In genomic region chr20:38337561-38338140, GRCh38 we compare ENCODE assay signal across 1 cellular context.
TF ChIP-seq lines count a peak whose summit lies in the region.

No MANE protein-coding gene starts in this region.

TF ChIP-seq in HepG2, 621 proteins besides CTCF, POLR2A, EP300 and RAD21 (continues in another document):
- TF ChIP-seq ZNF142 (CRISPR knock-in tag; IDR thresholded peaks at IDR 0.05) (no peak), FOXA1 (IDR thresholded peaks at IDR 0.05) (no peak), FOXA1 (CRISPR knock-in tag; IDR thresholded peaks at IDR 0.05) (peak; percentile 39; the same call in 1 of the 2 replicates), ZNF280D (CRISPR knock-in tag; IDR thresholded peaks at IDR 0.05) (peak; percentile 96), ZNF788 (CRISPR knock-in tag; IDR thresholded peaks at IDR 0.05; ENCODE audit: borderline replicate concordance) (peak; percentile 49; the same call in 1 of the 2 replicates), ZMAT5 (CRISPR knock-in tag; IDR thresholded peaks at IDR 0.05; ENCODE audit: borderline replicate concordance, low read depth) (no peak), ETV5 (CRISPR knock-in tag; IDR thresholded peaks at IDR 0.05; ENCODE audit: borderline replicate concordance) (0 out of 2 replicates have a peak, but pooled peaks have one; percentile 16), IRF2 (CRISPR knock-in tag; IDR thresholded peaks at IDR 0.05) (no peak), TEAD3 (CRISPR knock-in tag; optimal IDR thresholded peaks at IDR 0.05; ENCODE audit: borderline replicate concordance) (peak; percentile 42), MEIS1 (CRISPR knock-in tag; IDR thresholded peaks at IDR 0.05; ENCODE audit: borderline replicate concordance) (no peak), CBX5 (CRISPR knock-in tag; IDR thresholded peaks at IDR 0.05; ENCODE audit: borderline replicate concordance) (peak; percentile 93), MIER2 (CRISPR knock-in tag; IDR thresholded peaks at IDR 0.05) (peak; percentile 52; the same call in 1 of the 2 replicates), POGZ (CRISPR knock-in tag; IDR thresholded peaks at IDR 0.05) (0 out of 2 replicates have a peak, but pooled peaks have one; percentile 27), RFXAP (CRISPR knock-in tag; IDR thresholded peaks at IDR 0.05; ENCODE audit: borderline replicate concordance) (0 out of 2 replicates have a peak, but pooled peaks have one; percentile 22), ZNF121 (CRISPR knock-in tag; IDR thresholded peaks at IDR 0.05) (peak; percentile 96), SETDB1 (CRISPR knock-in tag; IDR thresholded peaks at IDR 0.05; ENCODE audit: borderline replicate concordance) (peak; percentile 99), PCBP1 (IDR thresholded peaks at IDR 0.05; ENCODE audit: borderline replicate concordance, low read depth, low read length) (no peak), ZNF605 (CRISPR knock-in tag; IDR thresholded peaks at IDR 0.05) (0 out of 2 replicates have a peak, but pooled peaks have one; percentile 21), SP1 (IDR thresholded peaks at IDR 0.05) (no peak), SP1 (CRISPR knock-in tag; IDR thresholded peaks at IDR 0.05) (peak; percentile 65; the same call in 1 of the 2 replicates), ZMYM2 (CRISPR knock-in tag; IDR thresholded peaks at IDR 0.05) (peak; percentile 74; the same call in 1 of the 2 replicates), MYC (CRISPR knock-in tag; IDR thresholded peaks at IDR 0.05; ENCODE audit: borderline replicate concordance) (peak; percentile 51), HOXA3 (CRISPR knock-in tag; IDR thresholded peaks at IDR 0.05) (0 out of 2 replicates have a peak, but pooled peaks have one; percentile 43), ZMYM3 (CRISPR knock-in tag; IDR thresholded peaks at IDR 0.05) (0 out of 2 replicates have a peak, but pooled peaks have one; percentile 44), ZNF83 (CRISPR knock-in tag; IDR thresholded peaks at IDR 0.05; ENCODE audit: borderline replicate concordance) (no peak), NONO (IDR thresholded peaks at IDR 0.05) (no peak), NONO (CRISPR knock-in tag; conservative IDR thresholded peaks at IDR 0.05) (peak; percentile 57; the same call in 1 of the 2 replicates), ZMYM4 (CRISPR knock-in tag; IDR thresholded peaks at IDR 0.05) (peak; percentile 15; the same call in 1 of the 2 replicates), STAG1 (CRISPR knock-in tag; IDR thresholded peaks at IDR 0.05) (peak; percentile 90), SIN3B (IDR thresholded peaks at IDR 0.05; ENCODE audit: low read length) (peak; percentile 58; the same call in 1 of the 2 replicates), SALL1 (CRISPR knock-in tag; IDR thresholded peaks at IDR 0.05) (peak; percentile 42; the same call in 1 of the 2 replicates), IKZF1 (IDR thresholded peaks at IDR 0.05) (no peak)
- TF ChIP-seq, protein P1, sequence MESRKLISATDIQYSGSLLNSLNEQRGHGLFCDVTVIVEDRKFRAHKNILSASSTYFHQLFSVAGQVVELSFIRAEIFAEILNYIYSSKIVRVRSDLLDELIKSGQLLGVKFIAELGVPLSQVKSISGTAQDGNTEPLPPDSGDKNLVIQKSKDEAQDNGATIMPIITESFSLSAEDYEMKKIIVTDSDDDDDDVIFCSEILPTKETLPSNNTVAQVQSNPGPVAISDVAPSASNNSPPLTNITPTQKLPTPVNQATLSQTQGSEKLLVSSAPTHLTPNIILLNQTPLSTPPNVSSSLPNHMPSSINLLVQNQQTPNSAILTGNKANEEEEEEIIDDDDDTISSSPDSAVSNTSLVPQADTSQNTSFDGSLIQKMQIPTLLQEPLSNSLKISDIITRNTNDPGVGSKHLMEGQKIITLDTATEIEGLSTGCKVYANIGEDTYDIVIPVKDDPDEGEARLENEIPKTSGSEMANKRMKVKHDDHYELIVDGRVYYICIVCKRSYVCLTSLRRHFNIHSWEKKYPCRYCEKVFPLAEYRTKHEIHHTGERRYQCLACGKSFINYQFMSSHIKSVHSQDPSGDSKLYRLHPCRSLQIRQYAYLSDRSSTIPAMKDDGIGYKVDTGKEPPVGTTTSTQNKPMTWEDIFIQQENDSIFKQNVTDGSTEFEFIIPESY (CRISPR knock-in tag; IDR thresholded peaks at IDR 0.05) = 0 out of 2 replicates have a peak, but pooled peaks have one; percentile 21
- TF ChIP-seq, protein P2, sequence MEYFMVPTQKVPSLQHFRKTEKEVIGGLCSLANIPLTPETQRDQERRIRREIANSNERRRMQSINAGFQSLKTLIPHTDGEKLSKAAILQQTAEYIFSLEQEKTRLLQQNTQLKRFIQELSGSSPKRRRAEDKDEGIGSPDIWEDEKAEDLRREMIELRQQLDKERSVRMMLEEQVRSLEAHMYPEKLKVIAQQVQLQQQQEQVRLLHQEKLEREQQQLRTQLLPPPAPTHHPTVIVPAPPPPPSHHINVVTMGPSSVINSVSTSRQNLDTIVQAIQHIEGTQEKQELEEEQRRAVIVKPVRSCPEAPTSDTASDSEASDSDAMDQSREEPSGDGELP (IDR thresholded peaks at IDR 0.05; ENCODE audit: borderline replicate concordance, low read depth) = peak; percentile 63; the same call in 1 of the 2 replicates
- TF ChIP-seq, protein P3, sequence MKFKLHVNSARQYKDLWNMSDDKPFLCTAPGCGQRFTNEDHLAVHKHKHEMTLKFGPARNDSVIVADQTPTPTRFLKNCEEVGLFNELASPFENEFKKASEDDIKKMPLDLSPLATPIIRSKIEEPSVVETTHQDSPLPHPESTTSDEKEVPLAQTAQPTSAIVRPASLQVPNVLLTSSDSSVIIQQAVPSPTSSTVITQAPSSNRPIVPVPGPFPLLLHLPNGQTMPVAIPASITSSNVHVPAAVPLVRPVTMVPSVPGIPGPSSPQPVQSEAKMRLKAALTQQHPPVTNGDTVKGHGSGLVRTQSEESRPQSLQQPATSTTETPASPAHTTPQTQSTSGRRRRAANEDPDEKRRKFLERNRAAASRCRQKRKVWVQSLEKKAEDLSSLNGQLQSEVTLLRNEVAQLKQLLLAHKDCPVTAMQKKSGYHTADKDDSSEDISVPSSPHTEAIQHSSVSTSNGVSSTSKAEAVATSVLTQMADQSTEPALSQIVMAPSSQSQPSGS (CRISPR knock-in tag; IDR thresholded peaks at IDR 0.05) = 0 out of 2 replicates have a peak, but pooled peaks have one; percentile 30
- TF ChIP-seq, protein P4, sequence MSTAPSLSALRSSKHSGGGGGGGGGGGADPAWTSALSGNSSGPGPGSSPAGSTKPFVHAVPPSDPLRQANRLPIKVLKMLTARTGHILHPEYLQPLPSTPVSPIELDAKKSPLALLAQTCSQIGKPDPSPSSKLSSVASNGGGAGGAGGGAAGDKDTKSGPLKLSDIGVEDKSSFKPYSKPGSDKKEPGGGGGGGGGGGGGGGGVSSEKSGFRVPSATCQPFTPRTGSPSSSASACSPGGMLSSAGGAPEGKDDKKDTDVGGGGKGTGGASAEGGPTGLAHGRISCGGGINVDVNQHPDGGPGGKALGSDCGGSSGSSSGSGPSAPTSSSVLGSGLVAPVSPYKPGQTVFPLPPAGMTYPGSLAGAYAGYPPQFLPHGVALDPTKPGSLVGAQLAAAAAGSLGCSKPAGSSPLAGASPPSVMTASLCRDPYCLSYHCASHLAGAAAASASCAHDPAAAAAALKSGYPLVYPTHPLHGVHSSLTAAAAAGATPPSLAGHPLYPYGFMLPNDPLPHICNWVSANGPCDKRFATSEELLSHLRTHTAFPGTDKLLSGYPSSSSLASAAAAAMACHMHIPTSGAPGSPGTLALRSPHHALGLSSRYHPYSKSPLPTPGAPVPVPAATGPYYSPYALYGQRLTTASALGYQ (CRISPR knock-in tag; IDR thresholded peaks at IDR 0.05) = no peak
- TF ChIP-seq, protein P5, sequence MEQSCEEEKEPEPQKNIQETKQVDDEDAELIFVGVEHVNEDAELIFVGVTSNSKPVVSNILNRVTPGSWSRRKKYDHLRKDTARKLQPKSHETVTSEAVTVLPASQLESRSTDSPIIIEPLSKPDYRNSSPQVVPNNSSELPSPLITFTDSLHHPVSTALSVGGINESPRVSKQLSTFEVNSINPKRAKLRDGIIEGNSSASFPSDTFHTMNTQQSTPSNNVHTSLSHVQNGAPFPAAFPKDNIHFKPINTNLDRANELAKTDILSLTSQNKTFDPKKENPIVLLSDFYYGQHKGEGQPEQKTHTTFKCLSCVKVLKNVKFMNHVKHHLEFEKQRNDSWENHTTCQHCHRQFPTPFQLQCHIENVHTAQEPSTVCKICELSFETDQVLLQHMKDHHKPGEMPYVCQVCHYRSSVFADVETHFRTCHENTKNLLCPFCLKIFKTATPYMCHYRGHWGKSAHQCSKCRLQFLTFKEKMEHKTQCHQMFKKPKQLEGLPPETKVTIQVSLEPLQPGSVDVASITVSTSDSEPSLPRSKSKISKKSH (CRISPR knock-in tag; IDR thresholded peaks at IDR 0.05; ENCODE audit: borderline replicate concordance) = peak; percentile 100
- TF ChIP-seq, protein P6, sequence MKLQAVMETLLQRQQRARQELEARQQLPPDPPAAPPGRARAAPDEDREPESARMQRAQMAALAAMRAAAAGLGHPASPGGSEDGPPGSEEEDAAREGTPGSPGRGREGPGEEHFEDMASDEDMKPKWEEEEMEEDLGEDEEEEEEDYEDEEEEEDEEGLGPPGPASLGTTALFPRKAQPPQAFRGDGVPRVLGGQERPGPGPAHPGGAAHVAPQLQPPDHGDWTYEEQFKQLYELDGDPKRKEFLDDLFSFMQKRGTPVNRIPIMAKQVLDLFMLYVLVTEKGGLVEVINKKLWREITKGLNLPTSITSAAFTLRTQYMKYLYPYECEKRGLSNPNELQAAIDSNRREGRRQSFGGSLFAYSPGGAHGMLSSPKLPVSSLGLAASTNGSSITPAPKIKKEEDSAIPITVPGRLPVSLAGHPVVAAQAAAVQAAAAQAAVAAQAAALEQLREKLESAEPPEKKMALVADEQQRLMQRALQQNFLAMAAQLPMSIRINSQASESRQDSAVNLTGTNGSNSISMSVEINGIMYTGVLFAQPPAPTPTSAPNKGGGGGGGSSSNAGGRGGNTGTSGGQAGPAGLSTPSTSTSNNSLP (IDR thresholded peaks at IDR 0.05; ENCODE audit: low read depth, low read length) = no peak
- TF ChIP-seq, protein P7, sequence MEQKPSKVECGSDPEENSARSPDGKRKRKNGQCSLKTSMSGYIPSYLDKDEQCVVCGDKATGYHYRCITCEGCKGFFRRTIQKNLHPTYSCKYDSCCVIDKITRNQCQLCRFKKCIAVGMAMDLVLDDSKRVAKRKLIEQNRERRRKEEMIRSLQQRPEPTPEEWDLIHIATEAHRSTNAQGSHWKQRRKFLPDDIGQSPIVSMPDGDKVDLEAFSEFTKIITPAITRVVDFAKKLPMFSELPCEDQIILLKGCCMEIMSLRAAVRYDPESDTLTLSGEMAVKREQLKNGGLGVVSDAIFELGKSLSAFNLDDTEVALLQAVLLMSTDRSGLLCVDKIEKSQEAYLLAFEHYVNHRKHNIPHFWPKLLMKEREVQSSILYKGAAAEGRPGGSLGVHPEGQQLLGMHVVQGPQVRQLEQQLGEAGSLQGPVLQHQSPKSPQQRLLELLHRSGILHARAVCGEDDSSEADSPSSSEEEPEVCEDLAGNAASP (CRISPR knock-in tag; IDR thresholded peaks at IDR 0.05; ENCODE audit: borderline replicate concordance) = no peak
